ENCODE assay signal across 23 cellular contexts in genomic region chr14:99329711-99330315, GRCh38.
"Had no signal": no experiment of that assay in that cellular context is flagged by ENCODE, and none has a peak within 500 bp of the region (broad histone marks: within the 10 kb centered on the region; RNA-seq: fewer than 3 reads in every experiment).

No MANE protein-coding gene starts in this region.

- H3K9me3 ChIP-seq: adrenal gland, ascending aorta, pancreas had no signal

- H3K9me3 Mint-ChIP-seq: activated B cell treated with CpG ODN at 0.5 μM for 24 hours; central memory CD8-positive, alpha-beta T cell; nephron; stimulated activated effector memory CD8-positive, alpha-beta T cell treated with anti-CD3 and anti-CD28 coated beads, Interleukin-12 subunit alpha, Interleukin-12 subunit beta, amount 100 ng/mL, for 72 hours; stimulated activated naive CD8-positive, alpha-beta T cell treated with anti-CD3 and anti-CD28 coated beads, Interleukin-15, amount 100 ng/mL, for 72 hours; T-helper 1 cell treated with Interleukin-12 subunit alpha and Interleukin-12 subunit beta and Interleukin-4 antibody, amounts not matched to agents 30 μg/mL and 1 μg/mL, for 36 hours had no signal

- H3K4me3 Mint-ChIP-seq: activated B cell treated with CpG ODN at 0.5 μM for 24 hours; activated CD4-positive, alpha-beta T cell treated with anti-CD3 and anti-CD28 coated beads for 36 hours; activated naive CD8-positive, alpha-beta T cell; central memory CD8-positive, alpha-beta T cell; memory B cell; nephron; stimulated activated effector memory CD8-positive, alpha-beta T cell treated with anti-CD3 and anti-CD28 coated beads, Interleukin-12 subunit alpha, Interleukin-12 subunit beta, amount 100 ng/mL, for 72 hours; stimulated activated naive CD8-positive, alpha-beta T cell treated with anti-CD3 and anti-CD28 coated beads, Interleukin-15, amount 100 ng/mL, for 72 hours; T-helper 1 cell treated with Interleukin-12 subunit alpha and Interleukin-12 subunit beta and Interleukin-4 antibody, amounts not matched to agents 30 μg/mL and 1 μg/mL, for 36 hours had no signal

- H3K27me3 ChIP-seq: adrenal gland, ascending aorta, pancreas, tibial nerve had no signal

- ATAC-seq: activated CD4-positive, alpha-beta T cell treated with anti-CD3 and anti-CD28 coated beads for 36 hours; left ventricle myocardium superior; right cardiac atrium; stimulated activated effector memory CD8-positive, alpha-beta T cell treated with anti-CD3 and anti-CD28 coated beads, Interleukin-12 subunit alpha, Interleukin-12 subunit beta, amount 100 ng/mL, for 72 hours; stimulated activated naive CD8-positive, alpha-beta T cell treated with anti-CD3 and anti-CD28 coated beads, Interleukin-15, amount 100 ng/mL, for 72 hours had no signal

- H3K27ac ChIP-seq: adrenal gland, ascending aorta, coronary artery, pancreas, skin epidermis, tibial nerve had no signal

- H3K36me3 ChIP-seq: adrenal gland, ascending aorta, pancreas, tibial nerve had no signal

- H3K4me1 ChIP-seq: adrenal gland, ascending aorta, tibial nerve had no signal

- H3K27ac Mint-ChIP-seq: activated B cell treated with CpG ODN at 0.5 μM for 24 hours; activated CD4-positive, alpha-beta T cell treated with anti-CD3 and anti-CD28 coated beads for 36 hours; activated naive CD8-positive, alpha-beta T cell; memory B cell; nephron; stimulated activated effector memory CD8-positive, alpha-beta T cell treated with anti-CD3 and anti-CD28 coated beads, Interleukin-12 subunit alpha, Interleukin-12 subunit beta, amount 100 ng/mL, for 72 hours; stimulated activated naive CD8-positive, alpha-beta T cell treated with anti-CD3 and anti-CD28 coated beads, Interleukin-15, amount 100 ng/mL, for 72 hours; T-helper 1 cell treated with Interleukin-12 subunit alpha and Interleukin-12 subunit beta and Interleukin-4 antibody, amounts not matched to agents 30 μg/mL and 1 μg/mL, for 36 hours had no signal

- DNase-seq: activated B cell treated with CpG ODN at 0.5 μM for 24 hours; activated CD4-positive, alpha-beta T cell treated with anti-CD3 and anti-CD28 coated beads for 36 hours; activated CD4-positive, alpha-beta T cell treated with anti-CD3 and anti-CD28 coated beads, Interleukin-2, amount 50 U/mL, for 4 hours; activated gamma-delta T cell treated with Interleukin-2 at 50 U/mL for 16 hours; adrenal gland; erythroblast; hippocampal formation; left ventricle myocardium superior; pancreas; right cardiac atrium; stimulated activated CD4-positive, alpha-beta T cell treated with anti-CD3 and anti-CD28 coated beads, Interleukin-2, amount 100 ng/mL, for 24 hours; stimulated activated naive CD8-positive, alpha-beta T cell treated with anti-CD3 and anti-CD28 coated beads, Interleukin-15, amount 100 ng/mL, for 72 hours; T1000 had no signal

- H3K27me3 Mint-ChIP-seq: activated B cell treated with CpG ODN at 0.5 μM for 24 hours, memory B cell had no signal

- H3K36me3 Mint-ChIP-seq: activated naive CD8-positive, alpha-beta T cell; memory B cell; stimulated activated effector memory CD8-positive, alpha-beta T cell treated with anti-CD3 and anti-CD28 coated beads, Interleukin-12 subunit alpha, Interleukin-12 subunit beta, amount 100 ng/mL, for 72 hours had no signal

- H3K4me1 Mint-ChIP-seq: activated B cell treated with CpG ODN at 0.5 μM for 24 hours; activated CD4-positive, alpha-beta T cell treated with anti-CD3 and anti-CD28 coated beads for 36 hours; central memory CD8-positive, alpha-beta T cell; memory B cell; stimulated activated naive CD8-positive, alpha-beta T cell treated with anti-CD3 and anti-CD28 coated beads, Interleukin-15, amount 100 ng/mL, for 72 hours had no signal

- H3K4me3 ChIP-seq: adrenal gland, ascending aorta, coronary artery, pancreas, skin epidermis, tibial nerve had no signal
